ENCODE assay signal across 12 cellular contexts in genomic region chr4:76429636-76430035, GRCh38. TPM values are rescaled to one million over a fixed set of nuclear protein-coding genes. Genes with fewer than 3 reads are reported as not detected.
"Had no signal": no experiment of that assay in that cellular context is flagged by ENCODE, and none has a peak within 500 bp of the region (broad histone marks: within the 10 kb centered on the region; RNA-seq: fewer than 3 reads in every experiment).

No MANE protein-coding gene starts in this region.

- FAIRE-seq: astrocyte, urothelium cell line had no signal

- H3K9me3 ChIP-seq: heart left ventricle, mucosa of descending colon, right atrium auricular region had no signal

- H3K36me3 ChIP-seq: heart left ventricle, right atrium auricular region had no signal

- H3K27me3 ChIP-seq: right atrium auricular region had no signal

- H3K27ac Mint-ChIP-seq: activated CD8-positive, alpha-beta T cell treated with anti-CD3 and anti-CD28 coated beads, Interleukin-2, amount 10 ng/mL, durations not matched to agents 7 days and 5 days; activated naive CD4-positive, alpha-beta T cell treated with anti-CD3 and anti-CD28 coated beads for 36 hours; naive thymus-derived CD8-positive, alpha-beta T cell had no signal

- H3K27ac ChIP-seq: heart left ventricle, right atrium auricular region, skin epidermis had no signal

- H3K9me3 Mint-ChIP-seq: activated naive CD4-positive, alpha-beta T cell treated with anti-CD3 and anti-CD28 coated beads for 36 hours; naive thymus-derived CD8-positive, alpha-beta T cell had no signal

- DNase-seq: activated CD4-positive, alpha-beta T cell treated with anti-CD3 and anti-CD28 coated beads for 4 hours; activated CD8-positive, alpha-beta T cell treated with anti-CD3 and anti-CD28 coated beads, Interleukin-2, amount 10 ng/mL, durations not matched to agents 7 days and 5 days; activated naive CD4-positive, alpha-beta T cell treated with anti-CD3 and anti-CD28 coated beads for 36 hours; foreskin melanocyte; heart left ventricle; mucosa of descending colon; naive thymus-derived CD8-positive, alpha-beta T cell; nucleus accumbens had no signal

- H3K4me3 ChIP-seq: heart left ventricle, mucosa of descending colon, right atrium auricular region, skin epidermis had no signal

- H3K4me3 Mint-ChIP-seq: activated CD8-positive, alpha-beta T cell treated with anti-CD3 and anti-CD28 coated beads, Interleukin-2, amount 10 ng/mL, durations not matched to agents 7 days and 5 days; activated naive CD4-positive, alpha-beta T cell treated with anti-CD3 and anti-CD28 coated beads for 36 hours; naive thymus-derived CD8-positive, alpha-beta T cell had no signal

- H3K36me3 Mint-ChIP-seq: naive thymus-derived CD8-positive, alpha-beta T cell had no signal

- H3K4me1 Mint-ChIP-seq: naive thymus-derived CD8-positive, alpha-beta T cell had no signal

- ATAC-seq: activated CD8-positive, alpha-beta T cell treated with anti-CD3 and anti-CD28 coated beads, Interleukin-2, amount 10 ng/mL, durations not matched to agents 7 days and 5 days; heart left ventricle; mucosa of descending colon; naive thymus-derived CD8-positive, alpha-beta T cell had no signal

- H3K4me1 ChIP-seq: right atrium auricular region had no signal

RNA-seq across cellular contexts. Expression of gene SHROOM3, which starts 5.4 kb away (rescaled TPM):
- total RNA-seq: activated CD8-positive, alpha-beta T cell treated with anti-CD3 and anti-CD28 coated beads, Interleukin-2, amount 10 ng/mL, durations not matched to agents 7 days and 5 days; naive thymus-derived CD8-positive, alpha-beta T cell had no signal
- polyA plus RNA-seq: naive thymus-derived CD8-positive, alpha-beta T cell had no signal

RNA-seq across cellular contexts. Expression of gene CCDC158, which starts 8.7 kb away (rescaled TPM):
- total RNA-seq: activated CD8-positive, alpha-beta T cell treated with anti-CD3 and anti-CD28 coated beads, Interleukin-2, amount 10 ng/mL, durations not matched to agents 7 days and 5 days; activated naive CD4-positive, alpha-beta T cell treated with anti-CD3 and anti-CD28 coated beads for 36 hours; astrocyte; naive thymus-derived CD8-positive, alpha-beta T cell had no signal
- polyA plus RNA-seq: naive thymus-derived CD8-positive, alpha-beta T cell had no signal
